Comparison of ENCODE assay signal across 9 cellular contexts in genomic region chr4:81562093-81562492, GRCh38.
DNase-seq lines count a peak whose midpoint lies in the region; ATAC-seq and TF ChIP-seq lines count a peak whose summit lies in the region.
"Had no signal": no experiment of that assay in that cellular context is flagged by ENCODE, and none has a peak within 500 bp of the region (broad histone marks: within the 10 kb centered on the region; RNA-seq: fewer than 3 reads in every experiment).

No MANE protein-coding gene starts in this region.

- H3K36me3 Mint-ChIP-seq in activated naive CD8-positive, alpha-beta T cell treated with anti-CD3 and anti-CD28 coated beads for 36 hours = no peaks in the 10 kb centered on the region

- no peak overlapping the region for H3K4me3 Mint-ChIP-seq in activated naive CD8-positive, alpha-beta T cell treated with anti-CD3 and anti-CD28 coated beads for 36 hours

- H3K27me3 Mint-ChIP-seq in activated naive CD8-positive, alpha-beta T cell treated with anti-CD3 and anti-CD28 coated beads for 36 hours = no peaks in the 10 kb centered on the region

- H3K27ac Mint-ChIP-seq in activated naive CD8-positive, alpha-beta T cell treated with anti-CD3 and anti-CD28 coated beads for 36 hours = peak overlapping the region; percentile 79

- H3K4me1 Mint-ChIP-seq in activated naive CD8-positive, alpha-beta T cell treated with anti-CD3 and anti-CD28 coated beads for 36 hours = peaks cover 22% of the 10 kb centered on the region

- peaks cover 2% of the 10 kb centered on the region for H3K9me3 Mint-ChIP-seq in activated naive CD8-positive, alpha-beta T cell treated with anti-CD3 and anti-CD28 coated beads for 36 hours

- peak; percentile 43 for DNase-seq in GM13976 (ENCODE audit: low spot score)
- DNase-seq in activated naive CD8-positive, alpha-beta T cell treated with anti-CD3 and anti-CD28 coated beads for 36 hours = no peak
- DNase-seq in NCI-H2227 (lab: John Stamatoyannopoulos, UW; ENCODE audit: unreplicated experiment) = no peak
- DNase-seq in kidney glomerular epithelial cell (lab: John Stamatoyannopoulos, UW) = no peak
- no peak for DNase-seq in putamen (ENCODE audit: low spot score)
- DNase-seq in NCI-H446 (lab: John Stamatoyannopoulos, UW) = no peak
- DNase-seq: NCI-H187 treated with DMSO at 0.1 percent for 48 hours had no signal

- TF ChIP-seq CTCF in GM13976 (IDR thresholded peaks at IDR 0.05; ENCODE audit: borderline replicate concordance, control extremely low read depth, extremely low read depth, insufficient read depth, missing control alignments) = no peak

- ATAC-seq in GM21381 (IDR thresholded peaks at IDR 0.05; ENCODE audit: unreplicated experiment) (peak; percentile 95), HG03354 (IDR thresholded peaks at IDR 0.05; ENCODE audit: poor library complexity, severe bottlenecking, unreplicated experiment) (peak; percentile 95)

- in situ Hi-C loops in GM13976 (cut with MboI; ENCODE audit: low sequenced_read_pairs, unreplicated experiment) = no loop called here
